ENCODE assay signal across 27 cellular contexts in the genomic region with DNA sequence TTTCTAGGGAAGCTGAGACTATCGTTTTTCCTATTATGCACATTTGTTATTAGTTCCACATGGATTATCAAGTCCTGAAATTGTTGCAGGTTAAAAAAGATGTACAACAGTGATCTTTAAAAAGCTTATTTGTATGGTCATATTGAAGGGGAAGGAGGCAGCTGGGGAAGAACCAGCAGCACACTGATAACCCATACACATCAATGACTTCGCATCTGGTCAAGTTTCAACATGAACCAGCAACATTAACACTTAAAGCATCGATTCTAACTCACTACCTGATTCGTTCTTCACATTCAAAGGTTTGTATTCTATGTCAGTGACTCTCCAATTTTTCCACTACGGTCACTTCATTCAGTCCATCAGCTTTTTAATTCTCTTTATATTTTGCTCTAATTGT.
"Had no signal": no experiment of that assay in that cellular context is flagged by ENCODE, and none has a peak within 500 bp of the region (broad histone marks: within the 10 kb centered on the region; RNA-seq: fewer than 3 reads in every experiment).

No MANE protein-coding gene starts in this region.

- H3K27me3 ChIP-seq: adrenal gland had no signal

- H3K36me3 ChIP-seq: adrenal gland had no signal

- DNase-seq: activated B cell treated with CpG ODN at 0.5 μM for 24 hours; activated CD4-positive, alpha-beta T cell treated with anti-CD3 and anti-CD28 coated beads for 1 hour; activated CD4-positive, alpha-beta T cell treated with anti-CD3 and anti-CD28 coated beads, Interleukin-2, amount 10 ng/mL, durations not matched to agents 24 days and 14 days; activated CD4-positive, alpha-beta T cell treated with anti-CD3 and anti-CD28 coated beads, Interleukin-2, amount 50 U/mL, for 48 hours; activated CD8-positive, alpha-beta memory T cell treated with anti-CD3 and anti-CD28 coated beads for 24 hours; activated gamma-delta T cell treated with Interleukin-2 at 50 U/mL for 16 hours; activated naive CD4-positive, alpha-beta T cell treated with anti-CD3 and anti-CD28 coated beads, Interleukin-2, amount 10 ng/mL, durations not matched to agents 7 days and 5 days; activated naive CD8-positive, alpha-beta T cell treated with anti-CD3 and anti-CD28 coated beads, Interleukin-2, amount 10 ng/mL, durations not matched to agents 7 days and 5 days; activated T-cell treated with anti-CD3 and anti-CD28 coated beads, Interleukin-2, amount 50 U/mL, for 4 hours; adrenal gland; anterior cingulate cortex; cerebellar nuclear complex; NCI-H1048; NCI-H1930; NCI-H345; NCI-H510A; NCI-H526 treated with DMSO at 0.1 percent for 48 hours; NCI-H82; NK-92 treated with Interleukin-12 subunit alpha and Interleukin-12 subunit beta, amount 100 ng/mL, for 24 hours; OCI-M1; RPMI8226; T-cell; T-helper 2 cell; T1000 had no signal

- H3K4me3 ChIP-seq: adrenal gland, SK-N-MC had no signal

- ATAC-seq: activated T-cell treated with anti-CD3 and anti-CD28 coated beads, Interleukin-2, amount 50 U/mL, for 4 hours; Panc1; Right ventricle myocardium inferior; T-cell had no signal
